In genomic region chr5:167723254-167723871, GRCh38 we compare ENCODE assay signal across 8 cellular contexts.
DNase-seq lines count a peak whose midpoint lies in the region; ATAC-seq, FAIRE-seq and TF ChIP-seq lines count a peak whose summit lies in the region.

No MANE protein-coding gene starts in this region.

- H3K4me1 ChIP-seq in Caco-2: peaks cover 3% of the 10 kb centered on the region; the same call in 1 of the 2 replicates
- H3K4me1 ChIP-seq in H1 (replicated peaks in 1 of 4; ENCODE audit: control insufficient read depth in 3 of 4, insufficient read depth in 4 of 4, low read length in 3 of 4): peaks cover 0 to 15% (median 8%) of the 10 kb centered on the region in 4 experiments; a peak in 2 of 7 replicates
- no peaks in the 10 kb centered on the region for H3K4me1 ChIP-seq in mesenchymal stem cell (ENCODE audit: control insufficient read depth, insufficient read depth, low read depth, low read length)

- H3K9me3 ChIP-seq in Caco-2 (no peaks in the 10 kb centered on the region), H1 (ENCODE audit: insufficient read depth in 2 of 2, low read depth in 1 of 2, low read length in 1 of 2) (no peaks in the 10 kb centered on the region; a peak in 1 of 4 replicates), mesenchymal stem cell (ENCODE audit: control insufficient read depth, low read length) (no peaks in the 10 kb centered on the region)

- no peak for TF ChIP-seq EP300 in H1 (IDR thresholded peaks at IDR 0.05; ENCODE audit: borderline replicate concordance in 1 of 2, low read depth in 2 of 2, low read length in 2 of 2)

- H2BK15ac ChIP-seq in H1 (ENCODE audit: low read length): peak overlapping the region; percentile 75
- H2BK15ac ChIP-seq in mesenchymal stem cell (ENCODE audit: low read depth, poor library complexity, severe bottlenecking): no peak overlapping the region

- no peak overlapping the region for H3K4me2 ChIP-seq in H1 (ENCODE audit: insufficient read depth in 1 of 2, low read depth in 2 of 2, low read length in 2 of 2)
- H3K4me2 ChIP-seq in mesenchymal stem cell (ENCODE audit: low read length, poor library complexity, severe bottlenecking): no peak overlapping the region

- H3K9me3 Mint-ChIP-seq in Caco-2 (ENCODE audit: unreplicated experiment): no peaks in the 10 kb centered on the region
- no peaks in the 10 kb centered on the region for H3K9me3 Mint-ChIP-seq in activated CD4-positive, alpha-beta memory T cell treated with anti-CD3 and anti-CD28 coated beads, Interleukin-2, amount 10 ng/mL, durations not matched to agents 7 days and 5 days

- CTCF ChIA-PET in Caco-2 (lab: Charles Lee): interaction anchor here (1.0 to 1.3 kb wide), 3 partner anchors 13 to 324 kb away, joined by 3 to 5 read pairs (median 4); no protein-coding TSS in a partner anchor
- CTCF ChIA-PET in activated CD4-positive, alpha-beta memory T cell treated with anti-CD3 and anti-CD28 coated beads, Interleukin-2, amount 10 ng/mL, durations not matched to agents 7 days and 5 days (lab: Charles Lee): interaction anchor here (0.7 to 2.5 kb wide), 6 partner anchors 9 to 496 kb away, joined by 3 to 32 read pairs (median 4); no protein-coding TSS in a partner anchor
- CTCF ChIA-PET in H1 (lab: Charles Lee; ENCODE audit: partially characterized antibody): interaction anchor here (0.6 to 3.0 kb wide), 28 partner anchors 10 to 595 kb away, joined by 3 to 24 read pairs (median 3); no protein-coding TSS in a partner anchor

- no peak overlapping the region for H3K27ac Mint-ChIP-seq in Caco-2 (ENCODE audit: unreplicated experiment)
- H3K27ac Mint-ChIP-seq in activated CD4-positive, alpha-beta memory T cell treated with anti-CD3 and anti-CD28 coated beads, Interleukin-2, amount 10 ng/mL, durations not matched to agents 7 days and 5 days: no peak overlapping the region

- FAIRE-seq in H1 (lab: Jason Lieb, UNC): peak; percentile 98

- 0 out of 2 replicates have a peak overlapping the region, but pooled peaks have one; percentile 64 for H2BK12ac ChIP-seq in H1 (ENCODE audit: low read depth, low read length)
- peak overlapping the region in 1 of 2 experiments; percentile 92 for H2BK12ac ChIP-seq in mesenchymal stem cell (ENCODE audit: low read length in 2 of 2)

- no peak overlapping the region for H3K4me3 ChIP-seq in Caco-2 (ENCODE audit: low read depth, low read length)
- no peak overlapping the region for H3K4me3 ChIP-seq in H1 (ENCODE audit: extremely low read depth in 1 of 4, insufficient read depth in 2 of 4, low read depth in 3 of 4, low read length in 4 of 4)
- H3K4me3 ChIP-seq in mesenchymal stem cell (ENCODE audit: insufficient read depth in 1 of 2, low read depth in 1 of 2, low read length in 2 of 2): no peak overlapping the region

- no peak overlapping the region for H3K56ac ChIP-seq in H1 (replicated peaks; ENCODE audit: insufficient read length, low read depth, low read length)

- H3K9ac ChIP-seq in H1 (replicated peaks in 1 of 4; ENCODE audit: extremely low read depth in 1 of 4, low read depth in 3 of 4, low read length in 3 of 4): no peak overlapping the region
- no peak overlapping the region for H3K9ac ChIP-seq in mesenchymal stem cell (ENCODE audit: low read length)

- H4K5ac ChIP-seq in H1 (ENCODE audit: insufficient read length, low read depth, low read length): no peak overlapping the region

- H3K4me3 Mint-ChIP-seq in Caco-2 (ENCODE audit: unreplicated experiment): no peak overlapping the region
- no peak overlapping the region for H3K4me3 Mint-ChIP-seq in activated CD4-positive, alpha-beta memory T cell treated with anti-CD3 and anti-CD28 coated beads, Interleukin-2, amount 10 ng/mL, durations not matched to agents 7 days and 5 days

- no peak overlapping the region for H2BK120ac ChIP-seq in H1 (replicated peaks; ENCODE audit: low read depth, low read length)
- H2BK120ac ChIP-seq in mesenchymal stem cell (ENCODE audit: low read depth, low read length): no peak overlapping the region

- H2AFZ ChIP-seq in H1 (ENCODE audit: low read length) (no peak overlapping the region), mesenchymal stem cell (ENCODE audit: low read depth, low read length) (no peak overlapping the region)

- H3K27ac ChIP-seq in H1 (ENCODE audit: low read depth, low read length): no peak overlapping the region
- H3K27ac ChIP-seq in mesenchymal stem cell (ENCODE audit: low read length, poor library complexity, severe bottlenecking): no peak overlapping the region

- no peaks in the 10 kb centered on the region for H3K36me3 Mint-ChIP-seq in Caco-2 (ENCODE audit: insufficient read depth, unreplicated experiment)
- H3K36me3 Mint-ChIP-seq in activated CD4-positive, alpha-beta memory T cell treated with anti-CD3 and anti-CD28 coated beads, Interleukin-2, amount 10 ng/mL, durations not matched to agents 7 days and 5 days (ENCODE audit: low read depth): no peaks in the 10 kb centered on the region

- H3K23me2 ChIP-seq in H1 (ENCODE audit: low read depth, low read length): no peaks in the 10 kb centered on the region

- peak; percentile 88 to 93 for TF ChIP-seq CTCF in Caco-2 (IDR thresholded peaks at IDR 0.05; ENCODE audit: insufficient read depth in 1 of 2, low read depth in 1 of 2, low read length in 1 of 2, severe bottlenecking in 1 of 2, unreplicated experiment in 1 of 2)
- peak; percentile 77 to 94 (median 89) for TF ChIP-seq CTCF in H1 (IDR thresholded peaks at IDR 0.05; ENCODE audit: control extremely low read depth in 1 of 3, insufficient read depth in 1 of 3, low read depth in 1 of 3, low read length in 3 of 3)

- H3K79me2 ChIP-seq in H1 (ENCODE audit: control insufficient read depth in 1 of 2, insufficient read depth in 2 of 2, low read length in 2 of 2): no peaks in the 10 kb centered on the region

- intact Hi-C loops in Caco-2 (cut with micrococcal nuclease; ENCODE audit: unreplicated experiment): loop anchor here (1.0 to 5.0 kb wide), 6 partner anchors 87 to 494 kb away; no protein-coding TSS in a partner anchor

- H3K27me3 Mint-ChIP-seq in Caco-2 (ENCODE audit: insufficient read depth, unreplicated experiment): no peaks in the 10 kb centered on the region
- H3K27me3 Mint-ChIP-seq in activated CD4-positive, alpha-beta memory T cell treated with anti-CD3 and anti-CD28 coated beads, Interleukin-2, amount 10 ng/mL, durations not matched to agents 7 days and 5 days: no peaks in the 10 kb centered on the region

- no peak overlapping the region; the same call in 1 of the 2 replicates for H3K18ac ChIP-seq in H1 (ENCODE audit: extremely low read depth, low read length)
- H3K18ac ChIP-seq in mesenchymal stem cell (ENCODE audit: low read depth in 1 of 2, low read length in 2 of 2): peak overlapping the region in 1 of 2 experiments; percentile 11

- H2BK5ac ChIP-seq in H1 (ENCODE audit: low read depth, low read length) (no peak overlapping the region), mesenchymal stem cell (ENCODE audit: low read depth, low read length, poor library complexity, severe bottlenecking) (no peak overlapping the region)

- no peak overlapping the region for H4K91ac ChIP-seq in H1 (replicated peaks; ENCODE audit: insufficient read length, low read length)
- H4K91ac ChIP-seq in mesenchymal stem cell (ENCODE audit: low read length): no peak overlapping the region

- H3K23ac ChIP-seq in H1 (ENCODE audit: insufficient read length) (no peak overlapping the region), mesenchymal stem cell (ENCODE audit: low read length in 2 of 2) (no peak overlapping the region)

- H2AK5ac ChIP-seq in H1 (ENCODE audit: low read depth, low read length) (no peak overlapping the region), mesenchymal stem cell (ENCODE audit: low read length, severe bottlenecking) (no peak overlapping the region)

- H4K20me1 ChIP-seq in H1 (replicated peaks in 1 of 2; ENCODE audit: control insufficient read depth in 1 of 2, insufficient read depth in 2 of 2, low read length in 2 of 2): no peaks in the 10 kb centered on the region

- peak; percentile 83 to 89 for TF ChIP-seq RAD21 in H1 (IDR thresholded peaks at IDR 0.05 in 1 of 2, conservative IDR thresholded peaks at IDR 0.05 in 1 of 2; ENCODE audit: low read depth in 2 of 2, low read length in 2 of 2)

- peak; percentile 99 for ATAC-seq in GM19438 (IDR thresholded peaks at IDR 0.05; ENCODE audit: low read depth, unreplicated experiment)
- peak; percentile 98 for ATAC-seq in HG03442 (IDR thresholded peaks at IDR 0.05; ENCODE audit: unreplicated experiment)

- H3K14ac ChIP-seq in H1 (ENCODE audit: insufficient read length): no peak overlapping the region
- no peak overlapping the region for H3K14ac ChIP-seq in mesenchymal stem cell (ENCODE audit: low read length in 2 of 2)

- no peaks in the 10 kb centered on the region for H3K36me3 ChIP-seq in Caco-2 (ENCODE audit: control insufficient read depth, insufficient read depth, low read length)
- H3K36me3 ChIP-seq in H1 (ENCODE audit: control insufficient read depth in 2 of 4, insufficient read depth in 4 of 4, low read length in 3 of 4): no peaks in the 10 kb centered on the region
- no peaks in the 10 kb centered on the region for H3K36me3 ChIP-seq in mesenchymal stem cell (ENCODE audit: control insufficient read depth in 1 of 2, insufficient read depth in 2 of 2, low read depth in 1 of 2, low read length in 2 of 2)

- H3K4ac ChIP-seq in H1 (replicated peaks; ENCODE audit: insufficient read length, low read depth, low read length): no peak overlapping the region
- H3K4ac ChIP-seq in mesenchymal stem cell (ENCODE audit: low read depth in 1 of 2, low read length in 2 of 2): no peak overlapping the region

- H3K79me1 ChIP-seq in H1 (ENCODE audit: low read depth, low read length) (no peaks in the 10 kb centered on the region), mesenchymal stem cell (replicated peaks; ENCODE audit: low read length, poor library complexity, severe bottlenecking) (no peaks in the 10 kb centered on the region)

- 24% methylated on average over 9 of the region's 9 CpGs; no CpG with 5 or more reads in 1 of the 2 experiments for WGBS in H1 (ENCODE audit: extremely low coverage in 1 of 2, insufficient coverage in 1 of 2, insufficient read length in 1 of 2, insufficient replicate concordance in 2 of 2, low coverage in 1 of 2, low lambda C conversion rate in 2 of 2, missing lambda C conversion rate in 1 of 2), 2 experiments
- 24% methylated on average over 9 of the region's 9 CpGs for WGBS in mesenchymal stem cell

- H3K4me1 Mint-ChIP-seq in Caco-2 (ENCODE audit: low read depth, unreplicated experiment): peaks cover 22% of the 10 kb centered on the region
- H3K4me1 Mint-ChIP-seq in activated CD4-positive, alpha-beta memory T cell treated with anti-CD3 and anti-CD28 coated beads, Interleukin-2, amount 10 ng/mL, durations not matched to agents 7 days and 5 days: no peaks in the 10 kb centered on the region

- H4K8ac ChIP-seq in H1 (ENCODE audit: extremely low read depth, insufficient read depth, low read length): no peak overlapping the region
- no peak overlapping the region for H4K8ac ChIP-seq in mesenchymal stem cell (ENCODE audit: low read length)

- no peak for TF ChIP-seq POLR2A in H1 (IDR thresholded peaks at IDR 0.05; ENCODE audit: control extremely low read depth in 1 of 2, low read depth in 2 of 2, low read length in 2 of 2)

- DNase-seq in Caco-2 (peak; percentile 74 to 81), NCI-H748 treated with DMSO at 0.1 percent for 48 hours (lab: John Stamatoyannopoulos, UW) (peak; percentile 54), H1 (ENCODE audit: low read depth in 1 of 2, low spot score in 2 of 2) (peak; percentile 67 to 90), mesenchymal stem cell (peak; percentile 78)
- peak; percentile 58 for DNase-seq in activated CD4-positive, alpha-beta memory T cell treated with anti-CD3 and anti-CD28 coated beads, Interleukin-2, amount 10 ng/mL, durations not matched to agents 7 days and 5 days
- DNase-seq in stimulated activated CD8-positive, alpha-beta memory T cell treated with anti-CD3 and anti-CD28 coated beads, Interleukin-2, amount 100 ng/mL, for 48 hours (ENCODE audit: low read depth in 2 of 2): peak; percentile 19 to 43

- POLR2A ChIA-PET in Caco-2 (lab: Charles Lee): interaction anchor here (0.5 kb wide), 1 partner anchor 496 kb away, joined by 11 read pairs; no protein-coding TSS in a partner anchor
- POLR2A ChIA-PET in activated CD4-positive, alpha-beta memory T cell treated with anti-CD3 and anti-CD28 coated beads, Interleukin-2, amount 10 ng/mL, durations not matched to agents 7 days and 5 days (lab: Charles Lee): no interaction called here
- POLR2A ChIA-PET in H1 (lab: Charles Lee; ENCODE audit: partially characterized antibody): interaction anchor here (0.7 kb wide), 1 partner anchor 241 kb away, joined by 3 read pairs; no protein-coding TSS in a partner anchor

- BruUV-seq in Caco-2 (replicated peaks; lab: Mats Ljungman, UMichigan): no TSS peak

- no peaks in the 10 kb centered on the region for H3K27me3 ChIP-seq in Caco-2 (replicated peaks; ENCODE audit: control insufficient read depth, insufficient read depth, low read length)
- no peaks in the 10 kb centered on the region for H3K27me3 ChIP-seq in H1 (replicated peaks in 1 of 4; ENCODE audit: control insufficient read depth in 3 of 4, extremely low read depth in 1 of 4, insufficient read depth in 3 of 4, low read length in 3 of 4)
- no peaks in the 10 kb centered on the region for H3K27me3 ChIP-seq in mesenchymal stem cell (ENCODE audit: control insufficient read depth in 1 of 2, insufficient read depth in 1 of 2, low read length in 2 of 2)

- peak overlapping the region; percentile 76; the same call in 1 of the 2 replicates for H2BK20ac ChIP-seq in H1 (ENCODE audit: low read length)
